ENCODE assay signal across 1 cellular context in genomic region chr2:12116228-12116750, GRCh38.
TF ChIP-seq lines count a peak whose summit lies in the region.

No MANE protein-coding gene starts in this region.

TF ChIP-seq in IMR-90, 13 proteins besides CTCF, POLR2A, EP300 and RAD21 (continued from another document):
- no peak for TF ChIP-seq ELK1 (IDR thresholded peaks at IDR 0.05; ENCODE audit: borderline replicate concordance, low read depth, low read length)
- no peak for TF ChIP-seq MAFK (IDR thresholded peaks at IDR 0.05; ENCODE audit: low read depth, low read length)
- no peak for TF ChIP-seq RCOR1 (IDR thresholded peaks at IDR 0.05; ENCODE audit: insufficient replicate concordance, low read length)
TF ChIP-seq in IMR-90: peak in this region for 0.
